10 cellular contexts compared by ENCODE assay signal in genomic region chr20:49281913-49282467, GRCh38. TPM values are rescaled to one million over a fixed set of nuclear protein-coding genes. Genes with fewer than 3 reads are reported as not detected.
DNase-seq lines count a peak whose midpoint lies in the region; ATAC-seq and TF ChIP-seq lines count a peak whose summit lies in the region.
"Had no signal": no experiment of that assay in that cellular context is flagged by ENCODE, and none has a peak within 500 bp of the region (broad histone marks: within the 10 kb centered on the region; RNA-seq: fewer than 3 reads in every experiment).

No MANE protein-coding gene starts in this region.

- WGBS in suprapubic skin, result 87% methylated on average over 9 of the region's 9 CpGs

- H3K27ac ChIP-seq in OCI-LY1 (ENCODE audit: low read depth, low read length, poor library complexity, severe bottlenecking), result peak overlapping the region; percentile 29
- H3K27ac ChIP-seq in duodenal mucosa (ENCODE audit: low read depth, low read length), result no peak overlapping the region
- peak overlapping the region; percentile 84 for H3K27ac ChIP-seq in neural progenitor cell
- H3K27ac ChIP-seq in suprapubic skin, result no peak overlapping the region
- H3K27ac ChIP-seq: parathyroid adenoma had no signal

- peaks cover 54% of the 10 kb centered on the region for H3K4me1 Mint-ChIP-seq in neural progenitor cell

- H4K20me1 ChIP-seq in OCI-LY1 (ENCODE audit: insufficient read depth, low read length), result no peaks in the 10 kb centered on the region
- peaks cover 85% of the 10 kb centered on the region for H4K20me1 ChIP-seq in neural progenitor cell (ENCODE audit: low read depth)

- DNase-seq in neural progenitor cell (ENCODE audit: low spot score) (no peak), suprapubic skin (ENCODE audit: low spot score in 2 of 2) (no peak), DMS153 treated with DMSO at 0.1 percent for 48 hours (lab: John Stamatoyannopoulos, UW; ENCODE audit: unreplicated experiment) (no peak)
- DNase-seq in NK-92 treated with Interleukin-12 subunit alpha and Interleukin-12 subunit beta, amount 100 ng/mL, for 24 hours (lab: John Stamatoyannopoulos, UW), result no peak
- DNase-seq: NCI-H2107 had no signal

- H3K4me3 Mint-ChIP-seq in neural progenitor cell, result no peak overlapping the region

- H3K9ac ChIP-seq in OCI-LY1 (ENCODE audit: low read length), result no peak overlapping the region
- no peak overlapping the region for H3K9ac ChIP-seq in duodenal mucosa (ENCODE audit: low read depth in 1 of 2, low read length in 2 of 2)
- H3K9ac ChIP-seq in neural progenitor cell, result peak overlapping the region; percentile 69
- H3K9ac ChIP-seq: parathyroid adenoma had no signal

- peaks cover 74% of the 10 kb centered on the region for H3K9me3 Mint-ChIP-seq in neural progenitor cell

- no peak for TF ChIP-seq POLR2A in suprapubic skin (IDR thresholded peaks at IDR 0.05)

- H3K9me2 ChIP-seq in OCI-LY1 (ENCODE audit: low read depth, low read length), result no peaks in the 10 kb centered on the region

- TF ChIP-seq CTCF in OCI-LY1 (IDR thresholded peaks at IDR 0.05; ENCODE audit: low read length) (no peak), neural progenitor cell (IDR thresholded peaks at IDR 0.05) (no peak), suprapubic skin (IDR thresholded peaks at IDR 0.05) (no peak)

- H3K9me3 ChIP-seq in OCI-LY1 (ENCODE audit: low read length), result peaks cover 17% of the 10 kb centered on the region
- H3K9me3 ChIP-seq in duodenal mucosa (ENCODE audit: control insufficient read depth in 1 of 2, low read length in 2 of 2), result peaks cover 38 to 62% of the 10 kb centered on the region in 2 donors
- H3K9me3 ChIP-seq in neural progenitor cell (ENCODE audit: low read depth), result no peaks in the 10 kb centered on the region
- peaks cover 13% of the 10 kb centered on the region for H3K9me3 ChIP-seq in suprapubic skin

- H3K79me2 ChIP-seq in OCI-LY1 (ENCODE audit: insufficient read depth, low read length) (peaks cover 51% of the 10 kb centered on the region), neural progenitor cell (ENCODE audit: low read depth) (peaks cover 95% of the 10 kb centered on the region)

- no peak for TF ChIP-seq EP300 in suprapubic skin (IDR thresholded peaks at IDR 0.05)

- H3K27ac Mint-ChIP-seq in neural progenitor cell, result no peak overlapping the region

- H3K4me2 ChIP-seq in OCI-LY1 (ENCODE audit: low read length) (peak overlapping the region; percentile 91), neural progenitor cell (peak overlapping the region; percentile 95)

- H3K36me3 Mint-ChIP-seq in neural progenitor cell, result peaks cover 81% of the 10 kb centered on the region

- H3K4me3 ChIP-seq in GM08714 (ENCODE audit: low read length) (peak overlapping the region; percentile 37), OCI-LY1 (ENCODE audit: low read depth, low read length, poor library complexity, severe bottlenecking) (peak overlapping the region; percentile 100), duodenal mucosa (ENCODE audit: low read depth in 1 of 2, low read length in 2 of 2) (peak overlapping the region; percentile 81 to 88), neural progenitor cell (peak overlapping the region; percentile 84), suprapubic skin (no peak overlapping the region)

- H3K36me3 ChIP-seq in OCI-LY1 (ENCODE audit: insufficient read depth, low read length), result peaks cover 85% of the 10 kb centered on the region
- peaks cover 73 to 74% of the 10 kb centered on the region in 2 donors for H3K36me3 ChIP-seq in duodenal mucosa (ENCODE audit: control insufficient read depth in 1 of 2, insufficient read depth in 2 of 2, low read length in 2 of 2)
- H3K36me3 ChIP-seq in neural progenitor cell, result peaks cover 23% of the 10 kb centered on the region
- H3K36me3 ChIP-seq in suprapubic skin, result peaks cover 75% of the 10 kb centered on the region

- ATAC-seq in GM19023 (IDR thresholded peaks at IDR 0.05; ENCODE audit: unreplicated experiment), result no peak

- no peak overlapping the region for H2AFZ ChIP-seq in OCI-LY1 (ENCODE audit: low read length)
- no peak overlapping the region for H2AFZ ChIP-seq in neural progenitor cell (replicated peaks)
- H2AFZ ChIP-seq: parathyroid adenoma had no signal

- H3K27me3 ChIP-seq in OCI-LY1 (ENCODE audit: insufficient read depth, low read length) (no peaks in the 10 kb centered on the region), duodenal mucosa (ENCODE audit: control insufficient read depth in 1 of 2, insufficient read depth in 2 of 2, low read length in 2 of 2) (no peaks in the 10 kb centered on the region), neural progenitor cell (no peaks in the 10 kb centered on the region), suprapubic skin (no peaks in the 10 kb centered on the region)

- H3K27me3 Mint-ChIP-seq in neural progenitor cell (ENCODE audit: insufficient read depth, low read depth), result peaks cover 25% of the 10 kb centered on the region

- H3F3A ChIP-seq in OCI-LY1 (ENCODE audit: insufficient read depth, low read length), result peaks cover 12% of the 10 kb centered on the region
- H3F3A ChIP-seq in neural progenitor cell (ENCODE audit: low read depth), result peaks cover 80% of the 10 kb centered on the region

- H3K4me1 ChIP-seq in OCI-LY1 (ENCODE audit: insufficient read depth, low read length, severe bottlenecking) (peaks cover 58% of the 10 kb centered on the region), duodenal mucosa (ENCODE audit: control insufficient read depth in 1 of 2, insufficient read depth in 2 of 2, low read length in 2 of 2) (peaks cover 26 to 33% of the 10 kb centered on the region in 2 donors), neural progenitor cell (peaks cover 52% of the 10 kb centered on the region), suprapubic skin (peaks cover 42% of the 10 kb centered on the region)

RNA-seq across cellular contexts. Expression of gene ZNFX1, which starts 4.1 kb away (rescaled TPM):
- 6.3 and 6.9 TPM in 2 replicates for total RNA-seq in neural progenitor cell (ENCODE audit: low replicate concordance)
- 10 to 100 TPM; 25.9 to 36.1 (median 33.2) TPM for total RNA-seq in suprapubic skin

Comparison
In these comparisons a context has a peak if more than half of its experiments do, and no peak if none do; other contexts are left out.
1. H3K27ac ChIP-seq: peak in OCI-LY1 (single experiment) and neural progenitor cell (single experiment); none in duodenal mucosa (single experiment) and suprapubic skin (single experiment).